Comparison of ENCODE assay signal across 8 cellular contexts in genomic region chr5:179858586-179859427, GRCh38. TPM values are rescaled to one million over a fixed set of nuclear protein-coding genes. Genes with fewer than 3 reads are reported as not detected.
DNase-seq lines count a peak whose midpoint lies in the region; FAIRE-seq and TF ChIP-seq lines count a peak whose summit lies in the region.

Gene MRNIP (minus strand): TSS chr5:179858817. CDS start chr5:179858796, 21 bp downstream.

- H2BK5ac ChIP-seq in H9 (ENCODE audit: insufficient read length, low read length) (no peak within 1 kb of the TSS), neuronal stem cell (ENCODE audit: low read length) (peak within 1 kb of the TSS; percentile 96)

- H2BK15ac ChIP-seq in H9 (ENCODE audit: low read depth, low read length) = no peak within 1 kb of the TSS
- peak within 1 kb of the TSS; percentile 93 for H2BK15ac ChIP-seq in neuronal stem cell (ENCODE audit: low read length)

- no peaks in the 10 kb centered on the region for H4K20me1 ChIP-seq in H9 (ENCODE audit: control insufficient read depth, insufficient read depth, insufficient read length)

- H3K79me2 ChIP-seq in H9 (ENCODE audit: insufficient read depth, low read length) = no peaks in the 10 kb centered on the region

- peak within 1 kb of the TSS in 1 of 3 experiments; percentile 86; a peak in 2 of 7 replicates for H3K27ac Mint-ChIP-seq in H9

- H2BK20ac ChIP-seq in H9 (ENCODE audit: low read depth, low read length, poor library complexity, severe bottlenecking) = no peak within 1 kb of the TSS

- H3K36me3 ChIP-seq in MG63 = peaks cover 35% of the 10 kb centered on the region
- peaks cover 25% of the 10 kb centered on the region for H3K36me3 ChIP-seq in SJSA1
- H3K36me3 ChIP-seq in neuronal stem cell (replicated peaks in 1 of 2; ENCODE audit: control insufficient read depth in 2 of 2, insufficient read depth in 2 of 2, low read length in 2 of 2) = peaks cover 14 to 35% of the 10 kb centered on the region in 2 donors

- H3K36me3 Mint-ChIP-seq in H9 (ENCODE audit: insufficient read depth in 1 of 3, low read depth in 3 of 3) = peaks cover 18 to 31% (median 23%) of the 10 kb centered on the region in 3 experiments

- H3K4me3 ChIP-seq in MG63 (peak within 1 kb of the TSS; percentile 94), SJSA1 (peak within 1 kb of the TSS; percentile 76), neuronal stem cell (ENCODE audit: low read length in 2 of 2) (peak within 1 kb of the TSS; percentile 92 to 95)

- no peak within 1 kb of the TSS for H3K18ac ChIP-seq in H9 (ENCODE audit: insufficient read length, low read depth, low read length)
- peak within 1 kb of the TSS; percentile 88 for H3K18ac ChIP-seq in neuronal stem cell (ENCODE audit: low read length)

- peak within 1 kb of the TSS; percentile 83 to 95 for H3K4me3 Mint-ChIP-seq in H9

- H3K14ac ChIP-seq in H9 (ENCODE audit: insufficient read depth, low read length) (no peak within 1 kb of the TSS), neuronal stem cell (ENCODE audit: low read length) (no peak within 1 kb of the TSS)

- H3K4me2 ChIP-seq in H9 (ENCODE audit: insufficient read depth, insufficient read length, low read length) (peak within 1 kb of the TSS; percentile 71), neuronal stem cell (ENCODE audit: insufficient read depth, low read length, poor library complexity, severe bottlenecking) (peak within 1 kb of the TSS; percentile 89)

- H3K4ac ChIP-seq in H9 (ENCODE audit: low read depth, low read length) (no peak within 1 kb of the TSS), neuronal stem cell (ENCODE audit: low read length) (no peak within 1 kb of the TSS)

- H4K8ac ChIP-seq in H9 (replicated peaks; ENCODE audit: insufficient read length, low read depth, low read length) (no peak within 1 kb of the TSS), neuronal stem cell (ENCODE audit: low read depth, low read length) (peak within 1 kb of the TSS; percentile 52)

- H3T11ph ChIP-seq in H9 (ENCODE audit: low read length) = no peak within 1 kb of the TSS

- no peak within 1 kb of the TSS for H4K91ac ChIP-seq in H9 (ENCODE audit: insufficient read length, low read depth, low read length)
- H4K91ac ChIP-seq in neuronal stem cell (ENCODE audit: low read depth, low read length, poor library complexity) = peak within 1 kb of the TSS; percentile 22

- peak; percentile 80 for FAIRE-seq in G401.6 (lab: Jason Lieb, UNC)

- no peaks in the 10 kb centered on the region for H3K9me3 Mint-ChIP-seq in H9

- H2AFZ ChIP-seq in H9 (ENCODE audit: low read length) (no peak within 1 kb of the TSS), neuronal stem cell (ENCODE audit: low read length) (peak within 1 kb of the TSS; percentile 98)

- H3K56ac ChIP-seq in H9 (ENCODE audit: insufficient read length, low read depth, low read length) = no peak within 1 kb of the TSS

- H2BK12ac ChIP-seq in H9 (ENCODE audit: insufficient read length, low read depth, low read length) (no peak within 1 kb of the TSS), neuronal stem cell (ENCODE audit: low read length) (no peak within 1 kb of the TSS)

- DNase-seq in H9 (peak; percentile 94), MG63 (peak; percentile 99), SJSA1 (ENCODE audit: low read depth in 1 of 2, low spot score in 2 of 2) (peak; percentile 93 to 98), foreskin melanocyte (peak; percentile 88), neuronal stem cell (ENCODE audit: low spot score) (peak; percentile 92)
- DNase-seq in activated naive CD4-positive, alpha-beta T cell treated with Interleukin-2 at 50 U/mL for 16 hours = peak; percentile 92

- H2AK5ac ChIP-seq in H9 (ENCODE audit: insufficient read length, low read length) = no peak within 1 kb of the TSS
- peak within 1 kb of the TSS; percentile 84 for H2AK5ac ChIP-seq in neuronal stem cell (ENCODE audit: low read depth, low read length)

- H3K79me1 ChIP-seq in H9 (ENCODE audit: insufficient read depth, low read depth, low read length, poor library complexity, severe bottlenecking) (no peaks in the 10 kb centered on the region), neuronal stem cell (ENCODE audit: low read depth, low read length) (peaks cover 4% of the 10 kb centered on the region)

- TF ChIP-seq CTCF in H9 (conservative IDR thresholded peaks at IDR 0.05) (no peak), subcutaneous adipose tissue (IDR thresholded peaks at IDR 0.05; ENCODE audit: low read depth) (no peak)

- H3K4me1 Mint-ChIP-seq in H9 = peaks cover 13 to 15% of the 10 kb centered on the region in 2 experiments

- H3K27ac ChIP-seq in H9 (ENCODE audit: insufficient read length, low read depth, low read length) = no peak within 1 kb of the TSS
- H3K27ac ChIP-seq in SJSA1 = peak within 1 kb of the TSS; percentile 1; the same call in 1 of the 2 replicates
- peak within 1 kb of the TSS; percentile 81 for H3K27ac ChIP-seq in neuronal stem cell (replicated peaks; ENCODE audit: low read length)

- peaks cover 12% of the 10 kb centered on the region for H3K27me3 Mint-ChIP-seq in H9 (ENCODE audit: low read depth)

- no peaks in the 10 kb centered on the region for H3K4me1 ChIP-seq in H9 (ENCODE audit: insufficient read depth, low read length)
- peaks cover 3% of the 10 kb centered on the region; the same call in 1 of the 2 replicates for H3K4me1 ChIP-seq in SJSA1 (replicated peaks)
- H3K4me1 ChIP-seq in neuronal stem cell (ENCODE audit: control insufficient read depth in 2 of 2, insufficient read depth in 1 of 2, low read depth in 1 of 2, low read length in 2 of 2) = peaks cover 1 to 2% of the 10 kb centered on the region in 2 donors

- WGBS in H9 (ENCODE audit: extremely low coverage, insufficient read length, low lambda C conversion rate) = no CpG with 5 or more reads among the region's 90 CpGs
- no CpG with 5 or more reads among the region's 90 CpGs for WGBS in neuronal stem cell (ENCODE audit: extremely low coverage in 2 of 2, insufficient read length in 2 of 2, insufficient replicate concordance in 1 of 2), 2 donors

- H2BK120ac ChIP-seq in H9 (ENCODE audit: low read depth, low read length, poor library complexity, severe bottlenecking) (no peak within 1 kb of the TSS), neuronal stem cell (ENCODE audit: low read depth, low read length) (no peak within 1 kb of the TSS)

- no peaks in the 10 kb centered on the region for H3K23me2 ChIP-seq in H9 (ENCODE audit: insufficient read length, low read depth, low read length, poor library complexity, severe bottlenecking)

- H3K23ac ChIP-seq in H9 (ENCODE audit: insufficient read length, low read depth, low read length) (no peak within 1 kb of the TSS), neuronal stem cell (ENCODE audit: low read depth, low read length, poor library complexity) (peak within 1 kb of the TSS; percentile 95)

- H3K27me3 ChIP-seq in H9 (ENCODE audit: insufficient read depth, low read length) (no peaks in the 10 kb centered on the region), MG63 (no peaks in the 10 kb centered on the region), SJSA1 (replicated peaks) (no peaks in the 10 kb centered on the region), neuronal stem cell (ENCODE audit: control insufficient read depth in 3 of 3, insufficient read depth in 3 of 3, low read depth in 1 of 3, low read length in 3 of 3) (no peaks in the 10 kb centered on the region)

- H3K9ac ChIP-seq in H9 (ENCODE audit: extremely low read depth, insufficient read length, low read length) (peak within 1 kb of the TSS; percentile 13), neuronal stem cell (ENCODE audit: low read depth, low read length, poor library complexity) (peak within 1 kb of the TSS; percentile 99)

- no peak within 1 kb of the TSS for H4K5ac ChIP-seq in H9 (ENCODE audit: insufficient read length, low read depth, low read length)

- H3K9me3 ChIP-seq in H9 (ENCODE audit: control insufficient read depth, low read depth, low read length) = peaks cover 5% of the 10 kb centered on the region
- no peaks in the 10 kb centered on the region for H3K9me3 ChIP-seq in MG63
- H3K9me3 ChIP-seq in SJSA1 (replicated peaks) = peaks cover 6% of the 10 kb centered on the region; the same call in 1 of the 2 replicates
- peaks cover 2 to 5% of the 10 kb centered on the region in 2 donors for H3K9me3 ChIP-seq in neuronal stem cell (replicated peaks in 1 of 2; ENCODE audit: control insufficient read depth in 2 of 2, insufficient read depth in 1 of 2, low read depth in 1 of 2, low read length in 2 of 2)

RNA-seq across cellular contexts. Expression of gene MRNIP, which starts in this region (rescaled TPM):
- 30.4 and 31.1 TPM in 2 replicates for total RNA-seq in H9 (2021)
- 25.5 and 30.6 TPM in 2 replicates for total RNA-seq in MG63 (2014; rRNA removed; shearing (Covaris generic); ENCODE audit: low replicate concordance)
- 10.4 and 17.7 TPM in 2 replicates for total RNA-seq in SJSA1 (2014; rRNA removed; shearing (Covaris generic))
- polyA plus RNA-seq in neuronal stem cell (2013, experiment 1 of 2) = 39.6 TPM
- polyA plus RNA-seq in neuronal stem cell (2013, experiment 2 of 2) = 39.2 TPM
- 10 to 100 TPM; 14.5 to 46.0 (median 31.0) TPM for total RNA-seq in subcutaneous adipose tissue
